In the genomic region with DNA sequence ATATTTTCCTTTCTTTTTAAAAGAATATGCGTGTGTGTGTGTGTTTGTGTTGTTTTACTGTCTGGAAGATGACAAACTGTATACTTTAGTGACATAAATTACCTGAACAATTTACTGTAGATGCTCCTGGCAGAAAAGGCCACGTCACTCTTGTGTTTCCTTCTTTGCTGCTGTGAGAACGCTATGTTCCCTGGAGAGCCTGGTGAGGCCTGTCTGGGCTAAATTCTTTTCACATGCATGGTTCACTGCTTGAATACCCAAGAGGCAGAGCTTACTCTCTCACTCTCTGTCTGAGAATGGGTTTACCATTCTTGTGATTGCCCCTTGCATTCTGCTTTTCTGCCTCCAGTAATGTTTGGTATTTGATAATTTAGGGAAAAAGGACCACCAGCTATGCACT, we compare ENCODE assay signal across 10 cellular contexts.
DNase-seq lines count a peak whose midpoint lies in the region; ATAC-seq and TF ChIP-seq lines count a peak whose summit lies in the region.
"Had no signal": no experiment of that assay in that cellular context is flagged by ENCODE, and none has a peak within 500 bp of the region (broad histone marks: within the 10 kb centered on the region; RNA-seq: fewer than 3 reads in every experiment).

No MANE protein-coding gene starts in this region.

- TF ChIP-seq POLR2A in esophagus muscularis mucosa (IDR thresholded peaks at IDR 0.05; ENCODE audit: low read depth), result no peak

- H3K27me3 ChIP-seq in esophagus muscularis mucosa, result no peaks in the 10 kb centered on the region
- H3K27me3 ChIP-seq in osteoblast (ENCODE audit: insufficient read depth, low read length), result no peaks in the 10 kb centered on the region

- DNase-seq in GM12865 (ENCODE audit: low read depth), result peak; percentile 84
- DNase-seq in esophagus muscularis mucosa (ENCODE audit: extremely low spot score), result no peak
- DNase-seq in osteoblast (ENCODE audit: insufficient read length, low spot score, missing footprints), result peak; percentile 86
- DNase-seq in progenitor cell of endocrine pancreas (ENCODE audit: low spot score, unreplicated experiment), result no peak
- no peak for DNase-seq in omental fat pad (ENCODE audit: low spot score)
- DNase-seq: psoas muscle, T-cell had no signal

- ATAC-seq in HG03442 (IDR thresholded peaks at IDR 0.05; ENCODE audit: unreplicated experiment) (peak; percentile 49), SK-N-SH treated with all-trans-retinoic acid at 6 μM for 48 hours (no peak), GM18873 (IDR thresholded peaks at IDR 0.05; ENCODE audit: low FRiP score, unreplicated experiment) (no peak), omental fat pad (ENCODE audit: low FRiP score) (no peak)
- ATAC-seq: psoas muscle, T-cell had no signal

- H3K4me1 ChIP-seq in esophagus muscularis mucosa (peaks cover 0 to 13% (median 0%) of the 10 kb centered on the region in 4 donors), osteoblast (ENCODE audit: insufficient read depth, low read length) (peaks cover 16% of the 10 kb centered on the region)
- H3K4me1 ChIP-seq: psoas muscle had no signal

- intact Hi-C loops in esophagus muscularis mucosa (cut with DNase I), result no loop called here

- no peak overlapping the region for H3K4me3 Mint-ChIP-seq in progenitor cell of endocrine pancreas (ENCODE audit: low read depth)
- H3K4me3 Mint-ChIP-seq: T-cell had no signal

- no peaks in the 10 kb centered on the region for H3K79me2 ChIP-seq in osteoblast (ENCODE audit: insufficient read depth, low read length)

- H3K4me1 Mint-ChIP-seq in progenitor cell of endocrine pancreas (ENCODE audit: low read depth), result peaks cover 3% of the 10 kb centered on the region
- H3K4me1 Mint-ChIP-seq: T-cell had no signal

- peaks cover 5% of the 10 kb centered on the region for H3K27me3 Mint-ChIP-seq in progenitor cell of endocrine pancreas

- no peak for TF ChIP-seq CTCF in GM12865 (IDR thresholded peaks at IDR 0.05; ENCODE audit: insufficient read depth, low read depth, low read length, missing control alignments)
- TF ChIP-seq CTCF in esophagus muscularis mucosa (IDR thresholded peaks at IDR 0.05), result no peak
- TF ChIP-seq CTCF in osteoblast (IDR thresholded peaks at IDR 0.05; ENCODE audit: extremely low read depth, low read depth, low read length), result no peak
- TF ChIP-seq CTCF in progenitor cell of endocrine pancreas (IDR thresholded peaks at IDR 0.05; ENCODE audit: unreplicated experiment), result no peak
- TF ChIP-seq CTCF in omental fat pad (IDR thresholded peaks at IDR 0.05), result no peak

- H2AFZ ChIP-seq in osteoblast (ENCODE audit: low read length), result no peak overlapping the region

- H3K36me3 ChIP-seq in esophagus muscularis mucosa, result no peaks in the 10 kb centered on the region
- no peaks in the 10 kb centered on the region for H3K36me3 ChIP-seq in osteoblast (ENCODE audit: insufficient read depth, low read length)

- peak overlapping the region; percentile 37 for H3K4me2 ChIP-seq in osteoblast (ENCODE audit: insufficient read depth, low read length)

- H3K4me3 ChIP-seq in GM12865 (ENCODE audit: low read depth, low read length) (no peak overlapping the region), esophagus muscularis mucosa (no peak overlapping the region), osteoblast (ENCODE audit: insufficient read depth, low read length) (no peak overlapping the region)
- H3K4me3 ChIP-seq: psoas muscle had no signal

- no peak overlapping the region for H3K27ac Mint-ChIP-seq in progenitor cell of endocrine pancreas
- H3K27ac Mint-ChIP-seq: T-cell had no signal

- H3K36me3 Mint-ChIP-seq in progenitor cell of endocrine pancreas (ENCODE audit: insufficient read depth), result peaks cover 4% of the 10 kb centered on the region
- H3K36me3 Mint-ChIP-seq: T-cell had no signal

- WGBS in esophagus muscularis mucosa, result 64% methylated on average over 3 of the region's 3 CpGs

- peaks cover 0 to 26% (median 14%) of the 10 kb centered on the region in 4 donors for H3K9me3 ChIP-seq in esophagus muscularis mucosa
- no peaks in the 10 kb centered on the region for H3K9me3 ChIP-seq in osteoblast (ENCODE audit: low read depth, low read length)
- H3K9me3 ChIP-seq: psoas muscle had no signal

- H3K9me3 Mint-ChIP-seq in progenitor cell of endocrine pancreas (ENCODE audit: low read depth), result peaks cover 12% of the 10 kb centered on the region

- H4K20me1 ChIP-seq in osteoblast (ENCODE audit: insufficient read depth, low read length), result no peaks in the 10 kb centered on the region

- peak; percentile 88 for TF ChIP-seq EP300 in esophagus muscularis mucosa (IDR thresholded peaks at IDR 0.05)

- peak overlapping the region in 3 of 4 donors; percentile 48 to 63 (median 48) for H3K27ac ChIP-seq in esophagus muscularis mucosa (replicated peaks in 1 of 4)
- H3K27ac ChIP-seq in osteoblast (ENCODE audit: low read depth, low read length), result peak overlapping the region; percentile 57
- H3K27ac ChIP-seq: psoas muscle had no signal

TF ChIP-seq in SK-N-SH treated with all-trans-retinoic acid at 6 μM for 48 hours, 23 proteins besides CTCF, POLR2A, EP300 and RAD21:
- TF ChIP-seq PPARA (CRISPR knock-in tag; IDR thresholded peaks at IDR 0.05; ENCODE audit: borderline replicate concordance), result no peak
- TF ChIP-seq TCF4 (CRISPR knock-in tag; IDR thresholded peaks at IDR 0.05; ENCODE audit: borderline replicate concordance), result no peak
- TF ChIP-seq, protein P1, sequence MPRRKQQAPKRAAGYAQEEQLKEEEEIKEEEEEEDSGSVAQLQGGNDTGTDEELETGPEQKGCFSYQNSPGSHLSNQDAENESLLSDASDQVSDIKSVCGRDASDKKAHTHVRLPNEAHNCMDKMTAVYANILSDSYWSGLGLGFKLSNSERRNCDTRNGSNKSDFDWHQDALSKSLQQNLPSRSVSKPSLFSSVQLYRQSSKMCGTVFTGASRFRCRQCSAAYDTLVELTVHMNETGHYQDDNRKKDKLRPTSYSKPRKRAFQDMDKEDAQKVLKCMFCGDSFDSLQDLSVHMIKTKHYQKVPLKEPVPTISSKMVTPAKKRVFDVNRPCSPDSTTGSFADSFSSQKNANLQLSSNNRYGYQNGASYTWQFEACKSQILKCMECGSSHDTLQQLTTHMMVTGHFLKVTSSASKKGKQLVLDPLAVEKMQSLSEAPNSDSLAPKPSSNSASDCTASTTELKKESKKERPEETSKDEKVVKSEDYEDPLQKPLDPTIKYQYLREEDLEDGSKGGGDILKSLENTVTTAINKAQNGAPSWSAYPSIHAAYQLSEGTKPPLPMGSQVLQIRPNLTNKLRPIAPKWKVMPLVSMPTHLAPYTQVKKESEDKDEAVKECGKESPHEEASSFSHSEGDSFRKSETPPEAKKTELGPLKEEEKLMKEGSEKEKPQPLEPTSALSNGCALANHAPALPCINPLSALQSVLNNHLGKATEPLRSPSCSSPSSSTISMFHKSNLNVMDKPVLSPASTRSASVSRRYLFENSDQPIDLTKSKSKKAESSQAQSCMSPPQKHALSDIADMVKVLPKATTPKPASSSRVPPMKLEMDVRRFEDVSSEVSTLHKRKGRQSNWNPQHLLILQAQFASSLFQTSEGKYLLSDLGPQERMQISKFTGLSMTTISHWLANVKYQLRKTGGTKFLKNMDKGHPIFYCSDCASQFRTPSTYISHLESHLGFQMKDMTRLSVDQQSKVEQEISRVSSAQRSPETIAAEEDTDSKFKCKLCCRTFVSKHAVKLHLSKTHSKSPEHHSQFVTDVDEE (CRISPR knock-in tag; IDR thresholded peaks at IDR 0.05), result no peak
- no peak for TF ChIP-seq SNAI2 (CRISPR knock-in tag; IDR thresholded peaks at IDR 0.05)
- TF ChIP-seq, protein P2, sequence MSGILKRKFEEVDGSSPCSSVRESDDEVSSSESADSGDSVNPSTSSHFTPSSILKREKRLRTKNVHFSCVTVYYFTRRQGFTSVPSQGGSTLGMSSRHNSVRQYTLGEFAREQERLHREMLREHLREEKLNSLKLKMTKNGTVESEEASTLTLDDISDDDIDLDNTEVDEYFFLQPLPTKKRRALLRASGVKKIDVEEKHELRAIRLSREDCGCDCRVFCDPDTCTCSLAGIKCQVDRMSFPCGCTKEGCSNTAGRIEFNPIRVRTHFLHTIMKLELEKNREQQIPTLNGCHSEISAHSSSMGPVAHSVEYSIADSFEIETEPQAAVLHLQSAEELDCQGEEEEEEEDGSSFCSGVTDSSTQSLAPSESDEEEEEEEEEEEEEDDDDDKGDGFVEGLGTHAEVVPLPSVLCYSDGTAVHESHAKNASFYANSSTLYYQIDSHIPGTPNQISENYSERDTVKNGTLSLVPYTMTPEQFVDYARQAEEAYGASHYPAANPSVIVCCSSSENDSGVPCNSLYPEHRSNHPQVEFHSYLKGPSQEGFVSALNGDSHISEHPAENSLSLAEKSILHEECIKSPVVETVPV (CRISPR knock-in tag; IDR thresholded peaks at IDR 0.05), result no peak
- no peak for TF ChIP-seq BACH2 (CRISPR knock-in tag; IDR thresholded peaks at IDR 0.05; ENCODE audit: borderline replicate concordance)
- TF ChIP-seq ZC3H10 (CRISPR knock-in tag; IDR thresholded peaks at IDR 0.05), result no peak
- no peak for TF ChIP-seq OSR1 (CRISPR knock-in tag; IDR thresholded peaks at IDR 0.05)
- TF ChIP-seq ZNF8 (CRISPR knock-in tag; IDR thresholded peaks at IDR 0.05), result no peak
- no peak for TF ChIP-seq TOX (CRISPR knock-in tag; IDR thresholded peaks at IDR 0.05; ENCODE audit: borderline replicate concordance)
- TF ChIP-seq ISL1 (CRISPR knock-in tag; IDR thresholded peaks at IDR 0.05), result no peak
- no peak for TF ChIP-seq ESRRG (CRISPR knock-in tag; IDR thresholded peaks at IDR 0.05)

Comparison
In these comparisons a context has a peak if more than half of its experiments do, and no peak if none do; other contexts are left out.
1. DNase-seq: peak in GM12865 (single experiment) and osteoblast (single experiment); none in esophagus muscularis mucosa (single experiment), progenitor cell of endocrine pancreas (single experiment) and omental fat pad (single experiment).